Comparison of ENCODE assay signal across 6 cellular contexts in the genomic region with DNA sequence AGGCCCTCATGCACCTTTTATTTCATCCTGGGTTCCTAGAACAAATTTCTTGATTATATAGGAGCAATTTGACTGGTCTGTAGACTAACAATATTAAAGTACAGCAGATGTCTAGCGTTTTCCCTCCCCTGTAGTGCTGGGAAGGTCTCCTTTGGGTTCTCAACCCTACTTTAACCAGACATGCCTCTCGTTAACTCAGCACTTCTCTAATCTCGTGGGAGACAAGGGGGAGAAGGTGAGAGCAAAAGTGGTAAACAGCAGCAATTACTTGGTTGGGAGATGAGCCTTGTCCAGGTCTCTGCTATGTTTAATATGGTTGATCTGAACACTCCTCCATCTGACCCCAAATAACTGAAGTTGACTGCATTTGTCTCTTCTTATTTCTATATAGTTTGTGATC.
"Had no signal": no experiment of that assay in that cellular context is flagged by ENCODE, and none has a peak within 500 bp of the region (broad histone marks: within the 10 kb centered on the region; RNA-seq: fewer than 3 reads in every experiment).

No MANE protein-coding gene starts in this region.

- H3K4me3 ChIP-seq: GM23248, HAP-1 had no signal

- H3K9me3 ChIP-seq: HAP-1 had no signal

- H3K36me3 ChIP-seq: HAP-1 had no signal

- H3K27ac ChIP-seq: GM23248 had no signal

- H3K9ac ChIP-seq: GM23248 had no signal

- DNase-seq: GM23248, GOT3, H7, HFFc6, IMR-90 had no signal

- H2AFZ ChIP-seq: GM23248 had no signal

- H3K4me1 ChIP-seq: HAP-1 had no signal
